ENCODE assay signal across 7 cellular contexts in genomic region chr5:116573617-116574431, GRCh38. TPM values are rescaled to one million over a fixed set of nuclear protein-coding genes. Genes with fewer than 3 reads are reported as not detected.
DNase-seq lines count a peak whose midpoint lies in the region; ATAC-seq and TF ChIP-seq lines count a peak whose summit lies in the region.

No MANE protein-coding gene starts in this region.

- H3K27me3 ChIP-seq in OCI-LY1 (ENCODE audit: insufficient read depth, low read length) (peaks cover 4% of the 10 kb centered on the region; the same call in 1 of the 2 replicates), dorsolateral prefrontal cortex (peaks cover 0 to 21% (median 0%) of the 10 kb centered on the region in 45 donors), thyroid gland (no peaks in the 10 kb centered on the region)
- H3K27me3 ChIP-seq in effector memory CD4-positive, alpha-beta T cell (replicated peaks; ENCODE audit: control insufficient read depth, insufficient read depth, low read length, poor library complexity, severe bottlenecking), result peaks cover 26% of the 10 kb centered on the region

- H3K27ac ChIP-seq in OCI-LY1 (ENCODE audit: low read depth, low read length, poor library complexity, severe bottlenecking) (no peak overlapping the region), dorsolateral prefrontal cortex (peak overlapping the region; percentile 33 to 93 (median 85)), thyroid gland (peak overlapping the region; percentile 24 to 71 (median 63))
- H3K27ac ChIP-seq in effector memory CD4-positive, alpha-beta T cell (ENCODE audit: insufficient read depth, low read length, poor library complexity, severe bottlenecking), result no peak overlapping the region

- TF ChIP-seq CTCF in GM12864 (IDR thresholded peaks at IDR 0.05; ENCODE audit: low read depth, low read length, missing control alignments) (no peak), OCI-LY1 (IDR thresholded peaks at IDR 0.05; ENCODE audit: low read length) (no peak), dorsolateral prefrontal cortex (IDR thresholded peaks at IDR 0.05 in 54 of 56, conservative IDR thresholded peaks at IDR 0.05 in 2 of 56; ENCODE audit: low read depth in 1 of 56, partially characterized antibody in 56 of 56) (peak in 3 of 56 donors; percentile 12 to 21 (median 17)), thyroid gland (IDR thresholded peaks at IDR 0.05) (no peak)

- WGBS in thyroid gland, 2 donors, result 1% methylated on average over 52 to 56 of the region's 70 CpGs

- H3K4me3 ChIP-seq in GM12864 (ENCODE audit: low read depth, low read length), result peak overlapping the region; percentile 68
- peak overlapping the region; percentile 52 for H3K4me3 ChIP-seq in OCI-LY1 (ENCODE audit: low read depth, low read length, poor library complexity, severe bottlenecking)
- peak overlapping the region; percentile 65 to 91 (median 79) for H3K4me3 ChIP-seq in dorsolateral prefrontal cortex
- H3K4me3 ChIP-seq in thyroid gland (replicated peaks in 1 of 3), result peak overlapping the region; percentile 43 to 59 (median 57)
- no peak overlapping the region for H3K4me3 ChIP-seq in effector memory CD4-positive, alpha-beta T cell (ENCODE audit: insufficient read depth, low read depth, low read length, poor library complexity, severe bottlenecking)

- no peak overlapping the region for H2AFZ ChIP-seq in OCI-LY1 (ENCODE audit: low read length)

- no peaks in the 10 kb centered on the region for H3F3A ChIP-seq in OCI-LY1 (ENCODE audit: insufficient read depth, low read length)

- H3K9me2 ChIP-seq in OCI-LY1 (ENCODE audit: low read depth, low read length), result no peaks in the 10 kb centered on the region

- no peak for TF ChIP-seq POLR2A in thyroid gland (IDR thresholded peaks at IDR 0.05)

- DNase-seq in GM12864 (ENCODE audit: low read depth) (no peak), dorsolateral prefrontal cortex (peak in 8 of 10 donors; percentile 25 to 60 (median 42)), lung microvascular endothelial cell (ENCODE audit: low read depth in 2 of 2) (peak; percentile 18 to 44), thyroid gland (peak; percentile 23 to 44)
- DNase-seq in effector memory CD4-positive, alpha-beta T cell, result no peak

- H3K4me2 ChIP-seq in OCI-LY1 (ENCODE audit: low read length), result peak overlapping the region; percentile 72; the same call in 1 of the 2 replicates

- H3K79me2 ChIP-seq in OCI-LY1 (ENCODE audit: insufficient read depth, low read length), result no peaks in the 10 kb centered on the region

- no peaks in the 10 kb centered on the region for H3K9me3 ChIP-seq in OCI-LY1 (ENCODE audit: low read length)
- H3K9me3 ChIP-seq in thyroid gland, result no peaks in the 10 kb centered on the region
- no peaks in the 10 kb centered on the region for H3K9me3 ChIP-seq in effector memory CD4-positive, alpha-beta T cell (ENCODE audit: control insufficient read depth, low read length)

- H3K4me1 ChIP-seq in OCI-LY1 (ENCODE audit: insufficient read depth, low read length, severe bottlenecking), result peaks cover 20% of the 10 kb centered on the region
- H3K4me1 ChIP-seq in thyroid gland, result no peaks in the 10 kb centered on the region
- peaks cover 12% of the 10 kb centered on the region for H3K4me1 ChIP-seq in effector memory CD4-positive, alpha-beta T cell (ENCODE audit: control insufficient read depth, insufficient read depth, low read length, poor library complexity, severe bottlenecking)

- intact Hi-C loops in dorsolateral prefrontal cortex (cut with DNase I), result loop anchor here (2.0 to 10.0 kb wide), 6 partner anchors 72 to 437 kb away; no protein-coding TSS in a partner anchor
- intact Hi-C loops in thyroid gland (cut with DNase I), result no loop called here

- H3K9ac ChIP-seq in OCI-LY1 (ENCODE audit: low read length), result no peak overlapping the region

- H4K20me1 ChIP-seq in OCI-LY1 (ENCODE audit: insufficient read depth, low read length), result no peaks in the 10 kb centered on the region

- H3K36me3 ChIP-seq in OCI-LY1 (ENCODE audit: insufficient read depth, low read length), result no peaks in the 10 kb centered on the region
- H3K36me3 ChIP-seq in thyroid gland, result no peaks in the 10 kb centered on the region
- no peaks in the 10 kb centered on the region for H3K36me3 ChIP-seq in effector memory CD4-positive, alpha-beta T cell (ENCODE audit: control insufficient read depth, insufficient read depth, low read length)

- no peak for ATAC-seq in GM21576 (IDR thresholded peaks at IDR 0.05; ENCODE audit: unreplicated experiment)

RNA-seq across cellular contexts. Expression of gene SEMA6A, which starts 0.8 kb away (rescaled TPM):
- total RNA-seq in dorsolateral prefrontal cortex (100 to 1,000 TPM in 20 of 120 experiments, 10 to 100 TPM in 100; 32.1 to 205 (median 70.3) TPM), lung microvascular endothelial cell (5.0 and 18.8 TPM in 2 replicates), thyroid gland (10 to 100 TPM; 27.6 to 37.9 (median 30.4) TPM)

Comparison
In these comparisons a context has a peak if more than half of its experiments do, and no peak if none do; other contexts are left out.
1. DNase-seq: peak in dorsolateral prefrontal cortex (8 of 10), lung microvascular endothelial cell (2 of 2) and thyroid gland (2 of 2); none in GM12864 (single experiment) and effector memory CD4-positive, alpha-beta T cell (0 of 3).
2. H3K27ac ChIP-seq: peak in dorsolateral prefrontal cortex (59 of 59) and thyroid gland (3 of 3); none in OCI-LY1 (single experiment) and effector memory CD4-positive, alpha-beta T cell (single experiment).